8 cellular contexts compared by ENCODE assay signal in genomic region chr13:77026783-77027621, GRCh38. TPM values are rescaled to one million over a fixed set of nuclear protein-coding genes. Genes with fewer than 3 reads are reported as not detected.
A peak's percentile ranks its signal among the peaks of the same experiment; 100 is the strongest.
DNase-seq lines count a peak whose midpoint lies in the region; ATAC-seq and TF ChIP-seq lines count a peak whose summit lies in the region.

A gene with protein sequence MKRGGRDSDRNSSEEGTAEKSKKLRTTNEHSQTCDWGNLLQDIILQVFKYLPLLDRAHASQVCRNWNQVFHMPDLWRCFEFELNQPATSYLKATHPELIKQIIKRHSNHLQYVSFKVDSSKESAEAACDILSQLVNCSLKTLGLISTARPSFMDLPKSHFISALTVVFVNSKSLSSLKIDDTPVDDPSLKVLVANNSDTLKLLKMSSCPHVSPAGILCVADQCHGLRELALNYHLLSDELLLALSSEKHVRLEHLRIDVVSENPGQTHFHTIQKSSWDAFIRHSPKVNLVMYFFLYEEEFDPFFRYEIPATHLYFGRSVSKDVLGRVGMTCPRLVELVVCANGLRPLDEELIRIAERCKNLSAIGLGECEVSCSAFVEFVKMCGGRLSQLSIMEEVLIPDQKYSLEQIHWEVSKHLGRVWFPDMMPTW (minus strand): TSS chr13:77027159. CDS start chr13:77021860, 5,299 bp downstream.

- peak within 1 kb of the TSS; percentile 97 for H3K27ac ChIP-seq in cardiac muscle cell
- H3K27ac ChIP-seq in trophoblast cell (ENCODE audit: low read depth, low read length), result peak within 1 kb of the TSS; percentile 91
- H3K27ac ChIP-seq in tibial nerve, result peak within 1 kb of the TSS; percentile 95 to 100 (median 99)

- no CpG with 5 or more reads among the region's 83 CpGs for WGBS in trophoblast cell (ENCODE audit: extremely low coverage, insufficient coverage, insufficient read length)
- 0% methylated on average over 41 to 45 of the region's 83 CpGs for WGBS in tibial nerve, 2 donors

- peak; percentile 44 to 82 for TF ChIP-seq POLR2A in tibial nerve (IDR thresholded peaks at IDR 0.05)

- H3K79me1 ChIP-seq in trophoblast cell (ENCODE audit: low read length), result peaks cover 19% of the 10 kb centered on the region

- peak within 1 kb of the TSS; percentile 99 for H2BK120ac ChIP-seq in trophoblast cell (ENCODE audit: insufficient read depth, low read length, poor library complexity)

- H3K27me3 ChIP-seq in adipocyte (replicated peaks; ENCODE audit: control insufficient read depth, insufficient read depth, low read length) (no peaks in the 10 kb centered on the region), cardiac muscle cell (no peaks in the 10 kb centered on the region), trophoblast cell (ENCODE audit: insufficient read depth, low read length) (no peaks in the 10 kb centered on the region), tibial nerve (no peaks in the 10 kb centered on the region)

- H4K8ac ChIP-seq in trophoblast cell (ENCODE audit: low read depth, low read length), result peak within 1 kb of the TSS; percentile 99

- H3K4me1 ChIP-seq in adipocyte (ENCODE audit: control insufficient read depth, insufficient read depth, low read length) (peaks cover 45% of the 10 kb centered on the region), cardiac muscle cell (ENCODE audit: low read depth) (no peaks in the 10 kb centered on the region), trophoblast cell (ENCODE audit: control insufficient read depth in 1 of 2, insufficient read depth in 2 of 2, low read length in 2 of 2) (peaks cover 5 to 20% of the 10 kb centered on the region in 2 experiments), tibial nerve (peaks cover 0 to 45% (median 24%) of the 10 kb centered on the region in 4 donors)

- H3K79me2 ChIP-seq in trophoblast cell (ENCODE audit: control insufficient read depth, insufficient read depth, low read length, poor library complexity), result peaks cover 22% of the 10 kb centered on the region

- peak within 1 kb of the TSS; percentile 100 for H4K91ac ChIP-seq in trophoblast cell (ENCODE audit: low read depth, low read length)

- no peak for TF ChIP-seq CTCF in GM12875 (IDR thresholded peaks at IDR 0.05; ENCODE audit: borderline replicate concordance, insufficient read depth, low read depth, low read length)
- TF ChIP-seq CTCF in cardiac muscle cell (IDR thresholded peaks at IDR 0.05; ENCODE audit: low read depth, low read length), result no peak
- TF ChIP-seq CTCF in tibial nerve (IDR thresholded peaks at IDR 0.05), result no peak

- H3K4ac ChIP-seq in trophoblast cell (ENCODE audit: low read depth, low read length), result peak within 1 kb of the TSS; percentile 97

- peak within 1 kb of the TSS; percentile 23 for H2BK12ac ChIP-seq in trophoblast cell (ENCODE audit: low read length)

- DNase-seq in NCI-H1105 treated with DMSO at 0.1 percent for 48 hours (lab: John Stamatoyannopoulos, UW) (peak; percentile 72), T follicular helper cell (ENCODE audit: low read depth) (peak; percentile 74), adipocyte (ENCODE audit: low read depth) (peak; percentile 93), cardiac muscle cell (ENCODE audit: low read depth in 1 of 2, low spot score in 1 of 2) (peak; percentile 89 to 96), trophoblast cell (peak; percentile 81 to 91), tibial nerve (ENCODE audit: low spot score in 2 of 2) (peak; percentile 64)

- H3K4me3 ChIP-seq in GM12875 (ENCODE audit: low read depth, low read length) (peak within 1 kb of the TSS; percentile 73), adipocyte (ENCODE audit: low read length) (peak within 1 kb of the TSS; percentile 97), cardiac muscle cell (peak within 1 kb of the TSS; percentile 100), trophoblast cell (ENCODE audit: low read depth, low read length) (peak within 1 kb of the TSS; percentile 89), tibial nerve (peak within 1 kb of the TSS; percentile 75 to 98 (median 86))

- TF ChIP-seq EP300 in tibial nerve (IDR thresholded peaks at IDR 0.05), result peak; percentile 15 to 94

- H3K36me3 ChIP-seq in adipocyte (ENCODE audit: control insufficient read depth, insufficient read depth, low read length, severe bottlenecking) (no peaks in the 10 kb centered on the region), cardiac muscle cell (no peaks in the 10 kb centered on the region), trophoblast cell (ENCODE audit: control insufficient read depth in 1 of 2, insufficient read depth in 2 of 2, low read length in 2 of 2) (no peaks in the 10 kb centered on the region), tibial nerve (no peaks in the 10 kb centered on the region)

- no peaks in the 10 kb centered on the region for H3K9me3 ChIP-seq in adipocyte (ENCODE audit: control insufficient read depth, low read length)
- H3K9me3 ChIP-seq in cardiac muscle cell (ENCODE audit: low read depth), result no peaks in the 10 kb centered on the region
- H3K9me3 ChIP-seq in trophoblast cell (ENCODE audit: insufficient read depth, low read depth, low read length), result no peaks in the 10 kb centered on the region
- no peaks in the 10 kb centered on the region for H3K9me3 ChIP-seq in tibial nerve

- H3K18ac ChIP-seq in trophoblast cell (ENCODE audit: low read length), result peak within 1 kb of the TSS; percentile 99

- no peak within 1 kb of the TSS for H3K23ac ChIP-seq in trophoblast cell (ENCODE audit: low read length)

- H2AK5ac ChIP-seq in trophoblast cell (ENCODE audit: low read length), result peak within 1 kb of the TSS; percentile 93

- H3K9ac ChIP-seq in adipocyte (ENCODE audit: low read length) (peak within 1 kb of the TSS; percentile 94), trophoblast cell (ENCODE audit: low read length) (peak within 1 kb of the TSS; percentile 84)

- H4K12ac ChIP-seq in trophoblast cell (ENCODE audit: low read depth, low read length), result peak within 1 kb of the TSS; percentile 99

- H2AFZ ChIP-seq in trophoblast cell (ENCODE audit: insufficient read depth, low read length, poor library complexity), result peak within 1 kb of the TSS; percentile 97

- H2BK5ac ChIP-seq in trophoblast cell (ENCODE audit: low read depth, low read length, poor library complexity), result peak within 1 kb of the TSS; percentile 97

- peak; percentile 58 for ATAC-seq in HG02678 (IDR thresholded peaks at IDR 0.05; ENCODE audit: unreplicated experiment)

- peak within 1 kb of the TSS; percentile 99 for H3K14ac ChIP-seq in trophoblast cell (ENCODE audit: low read length)

- H3K4me2 ChIP-seq in trophoblast cell (ENCODE audit: low read length), result peak within 1 kb of the TSS; percentile 88

RNA-seq across cellular contexts. Expression of the gene that starts here (rescaled TPM):
- total RNA-seq in cardiac muscle cell (25.0 and 29.4 TPM in 2 replicates), tibial nerve (100 to 1,000 TPM; 156 to 223 (median 175) TPM)
- 9.3 and 14.8 TPM in 2 replicates for polyA plus RNA-seq in cardiac muscle cell
- 32.8 and 33.1 TPM in 2 replicates for polyA plus RNA-seq in trophoblast cell (2013)

Comparison
In these comparisons a context has a peak if more than half of its experiments do, and no peak if none do; other contexts are left out.
1. Peak in every context shown above with its lines: DNase-seq, ATAC-seq, H3K4me3 ChIP-seq and H3K27ac ChIP-seq.